Comparison of ENCODE assay signal across 8 cellular contexts in genomic region chr22:30238661-30239420, GRCh38. TPM values are rescaled to one million over a fixed set of nuclear protein-coding genes. Genes with fewer than 3 reads are reported as not detected.
DNase-seq lines count a peak whose midpoint lies in the region; ATAC-seq and TF ChIP-seq lines count a peak whose summit lies in the region.

No MANE protein-coding gene starts in this region.

- peak overlapping the region; percentile 9 for H3K4me3 Mint-ChIP-seq in activated T-cell treated with anti-CD3 and anti-CD28 coated beads, Interleukin-2, amount 50 U/mL, for 24 hours
- H3K4me3 Mint-ChIP-seq in activated CD4-positive, alpha-beta memory T cell treated with anti-CD3 and anti-CD28 coated beads, Interleukin-2, amount 10 ng/mL, durations not matched to agents 7 days and 5 days, result no peak overlapping the region
- H3K4me3 Mint-ChIP-seq in stimulated activated naive CD8-positive, alpha-beta T cell treated with anti-CD3 and anti-CD28 coated beads, Interleukin-15, amount 100 ng/mL, for 72 hours, result no peak overlapping the region

- peaks cover 42% of the 10 kb centered on the region for H3K36me3 Mint-ChIP-seq in activated T-cell treated with anti-CD3 and anti-CD28 coated beads, Interleukin-2, amount 50 U/mL, for 24 hours (ENCODE audit: low read depth)
- H3K36me3 Mint-ChIP-seq in activated CD4-positive, alpha-beta memory T cell treated with anti-CD3 and anti-CD28 coated beads, Interleukin-2, amount 10 ng/mL, durations not matched to agents 7 days and 5 days (ENCODE audit: low read depth), result peaks cover 32% of the 10 kb centered on the region

- H3K9me3 Mint-ChIP-seq in activated T-cell treated with anti-CD3 and anti-CD28 coated beads, Interleukin-2, amount 50 U/mL, for 24 hours, result no peaks in the 10 kb centered on the region
- no peaks in the 10 kb centered on the region for H3K9me3 Mint-ChIP-seq in activated CD4-positive, alpha-beta memory T cell treated with anti-CD3 and anti-CD28 coated beads, Interleukin-2, amount 10 ng/mL, durations not matched to agents 7 days and 5 days
- no peaks in the 10 kb centered on the region for H3K9me3 Mint-ChIP-seq in stimulated activated naive CD8-positive, alpha-beta T cell treated with anti-CD3 and anti-CD28 coated beads, Interleukin-15, amount 100 ng/mL, for 72 hours

- no peak overlapping the region for H3K4me3 ChIP-seq in right cardiac atrium (ENCODE audit: low read length)

- peak; percentile 44 to 66 for ATAC-seq in right cardiac atrium
- ATAC-seq in stimulated activated naive CD8-positive, alpha-beta T cell treated with anti-CD3 and anti-CD28 coated beads, Interleukin-15, amount 100 ng/mL, for 72 hours, result peak; percentile 46

- no peaks in the 10 kb centered on the region for H3K27me3 ChIP-seq in right cardiac atrium (ENCODE audit: control insufficient read depth, insufficient read depth)

- no peak for DNase-seq in activated T-cell treated with anti-CD3 and anti-CD28 coated beads, Interleukin-2, amount 50 U/mL, for 24 hours
- DNase-seq in activated T-cell treated with anti-CD3 and anti-CD28 coated beads for 4 hours (no peak), right cardiac atrium (peak; percentile 65 to 73 (median 72)), substantia nigra (lab: John Stamatoyannopoulos, UW) (no peak), GM10266 (ENCODE audit: extremely low spot score) (no peak), 8988T (no peak)
- DNase-seq in activated CD4-positive, alpha-beta memory T cell treated with anti-CD3 and anti-CD28 coated beads, Interleukin-2, amount 10 ng/mL, durations not matched to agents 7 days and 5 days, result no peak
- DNase-seq in stimulated activated naive CD8-positive, alpha-beta T cell treated with anti-CD3 and anti-CD28 coated beads, Interleukin-15, amount 100 ng/mL, for 72 hours, result peak in 1 of 2 donors; percentile 49

- CTCF ChIA-PET in activated CD4-positive, alpha-beta memory T cell treated with anti-CD3 and anti-CD28 coated beads, Interleukin-2, amount 10 ng/mL, durations not matched to agents 7 days and 5 days (lab: Charles Lee), result interaction anchor here (1.0 kb wide), 1 partner anchor 131 kb away, joined by 3 read pairs; no protein-coding TSS in a partner anchor

- H3K27me3 Mint-ChIP-seq in activated T-cell treated with anti-CD3 and anti-CD28 coated beads, Interleukin-2, amount 50 U/mL, for 24 hours, result no peaks in the 10 kb centered on the region
- no peaks in the 10 kb centered on the region for H3K27me3 Mint-ChIP-seq in activated CD4-positive, alpha-beta memory T cell treated with anti-CD3 and anti-CD28 coated beads, Interleukin-2, amount 10 ng/mL, durations not matched to agents 7 days and 5 days
- H3K27me3 Mint-ChIP-seq in stimulated activated naive CD8-positive, alpha-beta T cell treated with anti-CD3 and anti-CD28 coated beads, Interleukin-15, amount 100 ng/mL, for 72 hours, result no peaks in the 10 kb centered on the region

- TF ChIP-seq CTCF in GM10266 (IDR thresholded peaks at IDR 0.05; ENCODE audit: control insufficient read depth, insufficient read depth, low read depth, missing control alignments), result no peak

- H3K9me3 ChIP-seq in right cardiac atrium (ENCODE audit: control insufficient read depth, low read length), result no peaks in the 10 kb centered on the region

- POLR2A ChIA-PET in activated CD4-positive, alpha-beta memory T cell treated with anti-CD3 and anti-CD28 coated beads, Interleukin-2, amount 10 ng/mL, durations not matched to agents 7 days and 5 days (lab: Charles Lee), result interaction anchor here (0.8 to 4.2 kb wide), 8 partner anchors 18 to 118 kb away, joined by 3 to 18 read pairs (median 4); no protein-coding TSS in a partner anchor

- no peaks in the 10 kb centered on the region for H3K4me1 ChIP-seq in right cardiac atrium (ENCODE audit: control insufficient read depth, insufficient read depth, low read length)

- 65% methylated on average over 26 of the region's 26 CpGs for WGBS in right cardiac atrium

- peak overlapping the region; percentile 76 for H3K27ac Mint-ChIP-seq in activated T-cell treated with anti-CD3 and anti-CD28 coated beads, Interleukin-2, amount 50 U/mL, for 24 hours
- H3K27ac Mint-ChIP-seq in activated CD4-positive, alpha-beta memory T cell treated with anti-CD3 and anti-CD28 coated beads, Interleukin-2, amount 10 ng/mL, durations not matched to agents 7 days and 5 days, result peak overlapping the region; percentile 23
- peak overlapping the region in 1 of 2 donors; percentile 13 for H3K27ac Mint-ChIP-seq in stimulated activated naive CD8-positive, alpha-beta T cell treated with anti-CD3 and anti-CD28 coated beads, Interleukin-15, amount 100 ng/mL, for 72 hours

- H3K27ac ChIP-seq in right cardiac atrium (ENCODE audit: low read length) (no peak overlapping the region), substantia nigra (ENCODE audit: low read depth, low read length, poor library complexity, severe bottlenecking) (no peak overlapping the region)

- intact Hi-C loops in right cardiac atrium (cut with DNase I), result no loop called here

- peaks cover 21% of the 10 kb centered on the region for H3K4me1 Mint-ChIP-seq in activated T-cell treated with anti-CD3 and anti-CD28 coated beads, Interleukin-2, amount 50 U/mL, for 24 hours (ENCODE audit: low read depth)
- peaks cover 46% of the 10 kb centered on the region for H3K4me1 Mint-ChIP-seq in activated CD4-positive, alpha-beta memory T cell treated with anti-CD3 and anti-CD28 coated beads, Interleukin-2, amount 10 ng/mL, durations not matched to agents 7 days and 5 days
- peaks cover 83% of the 10 kb centered on the region for H3K4me1 Mint-ChIP-seq in stimulated activated naive CD8-positive, alpha-beta T cell treated with anti-CD3 and anti-CD28 coated beads, Interleukin-15, amount 100 ng/mL, for 72 hours

RNA-seq across cellular contexts. Expression of gene LIF, which starts 7.7 kb away (rescaled TPM):
- total RNA-seq in activated CD4-positive, alpha-beta memory T cell treated with anti-CD3 and anti-CD28 coated beads, Interleukin-2, amount 10 ng/mL, durations not matched to agents 7 days and 5 days, result 10 to 100 TPM; 94.6 to 94.8 TPM
- 1 to 10 TPM in 1 of 4 donors, under 1 TPM in 3; 0.09 to 3.7 (median 0.43) TPM for total RNA-seq in right cardiac atrium
- 0.54 TPM for polyA plus RNA-seq in right cardiac atrium

RNA-seq across cellular contexts. Expression of gene OSM, which starts 27.8 kb away (rescaled TPM):
- total RNA-seq in activated CD4-positive, alpha-beta memory T cell treated with anti-CD3 and anti-CD28 coated beads, Interleukin-2, amount 10 ng/mL, durations not matched to agents 7 days and 5 days, result 100 to 1,000 TPM; 103 to 107 TPM
- total RNA-seq in right cardiac atrium, result 1 to 10 TPM in 1 of 4 donors, under 1 TPM in 3; 0.17 to 1.5 (median 0.26) TPM
- 0.81 TPM for polyA plus RNA-seq in right cardiac atrium

RNA-seq across cellular contexts. Expression of gene CASTOR1, which starts 50.5 kb away (rescaled TPM):
- 10 to 100 TPM; 14.2 to 14.6 TPM for total RNA-seq in activated CD4-positive, alpha-beta memory T cell treated with anti-CD3 and anti-CD28 coated beads, Interleukin-2, amount 10 ng/mL, durations not matched to agents 7 days and 5 days
- total RNA-seq in right cardiac atrium, result 1 to 10 TPM; 7.0 to 9.0 (median 7.4) TPM
- polyA plus RNA-seq in right cardiac atrium, result 6.4 TPM

Comparison
In these comparisons a context has a peak if more than half of its experiments do, and no peak if none do; other contexts are left out.
1. DNase-seq: peak in right cardiac atrium (3 of 3); none in activated T-cell treated with anti-CD3 and anti-CD28 coated beads, Interleukin-2, amount 50 U/mL, for 24 hours (single experiment), activated T-cell treated with anti-CD3 and anti-CD28 coated beads for 4 hours (single experiment), activated CD4-positive, alpha-beta memory T cell treated with anti-CD3 and anti-CD28 coated beads, Interleukin-2, amount 10 ng/mL, durations not matched to agents 7 days and 5 days (single experiment), substantia nigra (0 of 49), GM10266 (single experiment) and 8988T (single experiment).
2. RNA of gene LIF, which starts 7.7 kb away (total RNA-seq): 94.6 to 94.8 TPM in activated CD4-positive, alpha-beta memory T cell treated with anti-CD3 and anti-CD28 coated beads, Interleukin-2, amount 10 ng/mL, durations not matched to agents 7 days and 5 days; 0.09 to 3.7 TPM in right cardiac atrium; every median in the first group is over 10 times any median in the second.
3. RNA of gene OSM, which starts 27.8 kb away (total RNA-seq): 103 to 107 TPM in activated CD4-positive, alpha-beta memory T cell treated with anti-CD3 and anti-CD28 coated beads, Interleukin-2, amount 10 ng/mL, durations not matched to agents 7 days and 5 days; 0.17 to 1.5 TPM in right cardiac atrium; every median in the first group is over 10 times any median in the second.